ENCODE assay signal across 8 cellular contexts in genomic region chrX:123962794-123963373, GRCh38. TPM values are rescaled to one million over a fixed set of nuclear protein-coding genes. Genes with fewer than 3 reads are reported as not detected.
A peak's percentile ranks its signal among the peaks of the same experiment; 100 is the strongest.
DNase-seq lines count a peak whose midpoint lies in the region; ATAC-seq, FAIRE-seq and TF ChIP-seq lines count a peak whose summit lies in the region.

No MANE protein-coding gene starts in this region.

- H3K27ac Mint-ChIP-seq in mesothelial cell of epicardium, result peak overlapping the region; percentile 99

- ATAC-seq in GM21447 (IDR thresholded peaks at IDR 0.05; ENCODE audit: unreplicated experiment), result peak; percentile 50

- peak overlapping the region; percentile 80 for H3K4me3 ChIP-seq in HUES6 (ENCODE audit: low read depth, low read length)
- H3K4me3 ChIP-seq in NT2/D1 (ENCODE audit: insufficient read length, low read depth), result peak overlapping the region; percentile 58

- DNase-seq in COR-L47 (lab: John Stamatoyannopoulos, UW) (peak; percentile 74), NT2/D1 (ENCODE audit: low read depth, low spot score) (peak; percentile 55), mesothelial cell of epicardium (ENCODE audit: low spot score in 2 of 2, unreplicated experiment in 2 of 2) (peak; percentile 70 to 75)
- peak; percentile 66 for DNase-seq in activated CD8-positive, alpha-beta memory T cell treated with anti-CD3 and anti-CD28 coated beads, Interleukin-2, amount 50 U/mL, for 24 hours (ENCODE audit: extremely low read depth)
- DNase-seq in stimulated activated CD8-positive, alpha-beta memory T cell treated with anti-CD3 and anti-CD28 coated beads, Interleukin-15, amount 100 ng/mL, for 4 hours (ENCODE audit: low read depth in 2 of 2), result peak; percentile 63 to 73

- peaks cover 24% of the 10 kb centered on the region for H3K4me1 Mint-ChIP-seq in mesothelial cell of epicardium

- H3K36me3 Mint-ChIP-seq in mesothelial cell of epicardium, result peaks cover 3% of the 10 kb centered on the region

- peaks cover 11% of the 10 kb centered on the region for H3K9me3 Mint-ChIP-seq in mesothelial cell of epicardium

- H3K4me1 ChIP-seq in HUES6 (ENCODE audit: control insufficient read depth, insufficient read depth, low read length) (0 out of 2 replicates have a peak, but pooled peaks cover 8% of the 10 kb centered on the region), NT2/D1 (ENCODE audit: insufficient read depth, insufficient read length) (no peaks in the 10 kb centered on the region)

- H3K27me3 ChIP-seq in HUES6 (ENCODE audit: control insufficient read depth, insufficient read depth, low read length) (no peaks in the 10 kb centered on the region), NT2/D1 (ENCODE audit: insufficient read depth, insufficient read length) (no peaks in the 10 kb centered on the region)

- peak overlapping the region; percentile 100 for H3K27ac ChIP-seq in HUES6 (ENCODE audit: low read depth, low read length)

- no peak for TF ChIP-seq CTCF in mesothelial cell of epicardium (IDR thresholded peaks at IDR 0.05; ENCODE audit: unreplicated experiment)

- H3K36me3 ChIP-seq in HUES6 (ENCODE audit: control insufficient read depth, insufficient read depth, low read length), result no peaks in the 10 kb centered on the region; the same call in 1 of the 2 replicates
- H3K36me3 ChIP-seq in NT2/D1 (ENCODE audit: insufficient read depth, insufficient read length, low read length), result no peaks in the 10 kb centered on the region

- FAIRE-seq in endometrium (lab: Jason Lieb, UNC), result peak; percentile 82

- H3K4me3 Mint-ChIP-seq in mesothelial cell of epicardium, result peak overlapping the region; percentile 92

- no peaks in the 10 kb centered on the region for H3K9me3 ChIP-seq in HUES6 (ENCODE audit: control insufficient read depth, insufficient read depth, low read depth, low read length)
- no peaks in the 10 kb centered on the region for H3K9me3 ChIP-seq in NT2/D1 (ENCODE audit: insufficient read depth, low read length)

- no peaks in the 10 kb centered on the region for H3K27me3 Mint-ChIP-seq in mesothelial cell of epicardium (ENCODE audit: low read depth)

- H3K9ac ChIP-seq in HUES6 (ENCODE audit: low read length) (peak overlapping the region; percentile 98), NT2/D1 (ENCODE audit: insufficient read length, low read depth) (peak overlapping the region; percentile 72)

RNA-seq across cellular contexts. Expression of gene STAG2, which starts 1.4 kb away (rescaled TPM):
- 57.7 to 67.0 TPM (median 62.8 TPM) in 3 replicates for total RNA-seq in mesothelial cell of epicardium

Comparison
In these comparisons a context has a peak if more than half of its experiments do, and no peak if none do; other contexts are left out.
1. Peak in every context shown above with its lines: DNase-seq, ATAC-seq, H3K4me3 ChIP-seq and H3K27ac ChIP-seq.